Comparison of ENCODE assay signal across 15 cellular contexts in the genomic region with DNA sequence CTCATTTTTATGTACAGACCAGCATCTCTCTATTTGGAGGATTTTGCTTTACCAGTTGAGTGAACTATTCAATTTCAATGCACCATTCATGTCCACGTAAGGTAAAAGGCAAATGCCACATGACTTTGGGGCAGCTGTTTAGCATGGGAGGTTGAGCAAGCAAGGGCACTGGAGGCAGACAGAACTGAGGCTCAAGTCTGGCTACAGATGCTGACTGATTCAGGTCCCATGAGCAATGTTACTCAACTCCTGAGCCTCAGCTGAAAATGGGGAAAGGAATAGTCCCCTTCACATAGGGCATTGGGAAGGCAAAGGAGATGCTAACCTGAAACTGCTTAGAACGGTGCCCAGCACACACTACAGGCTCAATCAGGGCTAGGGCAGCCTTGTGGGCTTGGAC.
"Had no signal": no experiment of that assay in that cellular context is flagged by ENCODE, and none has a peak within 500 bp of the region (broad histone marks: within the 10 kb centered on the region; RNA-seq: fewer than 3 reads in every experiment).

No MANE protein-coding gene starts in this region.

- H3K36me3 Mint-ChIP-seq: activated CD4-positive, alpha-beta memory T cell treated with anti-CD3 and anti-CD28 coated beads for 36 hours; activated naive CD8-positive, alpha-beta T cell treated with anti-CD3 and anti-CD28 coated beads for 36 hours had no signal

- H3K9me3 ChIP-seq: body of pancreas, tibial nerve had no signal

- DNase-seq: activated CD4-positive, alpha-beta memory T cell treated with anti-CD3 and anti-CD28 coated beads for 36 hours; activated CD4-positive, alpha-beta T cell treated with anti-CD3 and anti-CD28 coated beads for 4 hours; activated naive CD8-positive, alpha-beta T cell treated with anti-CD3 and anti-CD28 coated beads for 36 hours; activated T-cell treated with anti-CD3 and anti-CD28 coated beads for 4 hours; body of pancreas; caudate nucleus; erythroblast; foreskin melanocyte; hypothalamus; midbrain; stimulated activated CD4-positive, alpha-beta T cell treated with anti-CD3 and anti-CD28 coated beads, Interleukin-2, amount 100 ng/mL, for 24 hours; stimulated activated naive CD8-positive, alpha-beta T cell treated with anti-CD3 and anti-CD28 coated beads, Interleukin-15, Interleukin-2, amounts not matched to agents 100 U/mL and 50 U/mL, for 24 hours; T-helper 2 cell had no signal

- H3K27ac Mint-ChIP-seq: activated CD4-positive, alpha-beta memory T cell treated with anti-CD3 and anti-CD28 coated beads for 36 hours; activated naive CD8-positive, alpha-beta T cell treated with anti-CD3 and anti-CD28 coated beads for 36 hours had no signal

- ATAC-seq: body of pancreas; stimulated activated naive CD8-positive, alpha-beta T cell treated with anti-CD3 and anti-CD28 coated beads, Interleukin-15, Interleukin-2, amounts not matched to agents 100 U/mL and 50 U/mL, for 24 hours had no signal

- H3K9me3 Mint-ChIP-seq: activated CD4-positive, alpha-beta memory T cell treated with anti-CD3 and anti-CD28 coated beads for 36 hours; activated naive CD8-positive, alpha-beta T cell treated with anti-CD3 and anti-CD28 coated beads for 36 hours had no signal

- H3K4me1 ChIP-seq: body of pancreas had no signal

- H3K27ac ChIP-seq: body of pancreas, coronary artery, tibial nerve had no signal

- H3K27me3 ChIP-seq: body of pancreas, tibial nerve had no signal

- H3K27me3 Mint-ChIP-seq: activated CD4-positive, alpha-beta memory T cell treated with anti-CD3 and anti-CD28 coated beads for 36 hours; activated naive CD8-positive, alpha-beta T cell treated with anti-CD3 and anti-CD28 coated beads for 36 hours had no signal

- H3K4me3 Mint-ChIP-seq: activated CD4-positive, alpha-beta memory T cell treated with anti-CD3 and anti-CD28 coated beads for 36 hours; activated naive CD8-positive, alpha-beta T cell treated with anti-CD3 and anti-CD28 coated beads for 36 hours had no signal

- H3K4me3 ChIP-seq: body of pancreas, coronary artery, tibial nerve had no signal
